ENCODE assay signal across 17 cellular contexts in genomic region chr7:151728746-151729145, GRCh38.
DNase-seq lines count a peak whose midpoint lies in the region; ATAC-seq and TF ChIP-seq lines count a peak whose summit lies in the region.
"Had no signal": no experiment of that assay in that cellular context is flagged by ENCODE, and none has a peak within 500 bp of the region (broad histone marks: within the 10 kb centered on the region; RNA-seq: fewer than 3 reads in every experiment).

No MANE protein-coding gene starts in this region.

- TF ChIP-seq CTCF in HFFc6 (IDR thresholded peaks at IDR 0.05) (no peak), gastroesophageal sphincter (IDR thresholded peaks at IDR 0.05) (no peak), ovary (IDR thresholded peaks at IDR 0.05) (no peak), A673 (conservative IDR thresholded peaks at IDR 0.05; ENCODE audit: low read depth, low read length) (no peak)

- peak overlapping the region; percentile 16; the same call in 1 of the 2 replicates for H3K9ac ChIP-seq in BLaER1

- H3K4me1 ChIP-seq in BLaER1 (peaks cover 100% of the 10 kb centered on the region), gastroesophageal sphincter (peaks cover 0 to 32% (median 18%) of the 10 kb centered on the region in 3 donors), ovary (ENCODE audit: insufficient read depth) (peaks cover 5% of the 10 kb centered on the region), A673 (ENCODE audit: insufficient read depth, low read length, poor library complexity, severe bottlenecking) (peaks cover 15% of the 10 kb centered on the region)
- H3K4me1 ChIP-seq: body of pancreas had no signal

- CTCF ChIA-PET in A673 (lab: Charles Lee): no interaction called here

- no peaks in the 10 kb centered on the region for H3K9me3 ChIP-seq in BLaER1
- H3K9me3 ChIP-seq in gastroesophageal sphincter: no peaks in the 10 kb centered on the region
- no peaks in the 10 kb centered on the region for H3K9me3 ChIP-seq in ovary
- no peaks in the 10 kb centered on the region for H3K9me3 ChIP-seq in A673 (ENCODE audit: low read depth, low read length, poor library complexity, severe bottlenecking)
- H3K9me3 ChIP-seq: body of pancreas had no signal

- TF ChIP-seq EP300 in gastroesophageal sphincter (IDR thresholded peaks at IDR 0.05): no peak
- TF ChIP-seq EP300 in ovary (IDR thresholded peaks at IDR 0.05): no peak

- DNase-seq in HFFc6 (no peak), ovary (peak in 3 of 5 donors; percentile 19 to 42 (median 30)), A673 (ENCODE audit: low spot score) (no peak), DMS53 treated with DMSO at 0.1 percent for 48 hours (lab: John Stamatoyannopoulos, UW; ENCODE audit: unreplicated experiment) (no peak)
- DNase-seq: activated CD4-positive, alpha-beta T cell treated with anti-CD3 and anti-CD28 coated beads for 48 hours; activated CD8-positive, alpha-beta memory T cell treated with anti-CD3 and anti-CD28 coated beads, Interleukin-2, amount 50 U/mL, for 48 hours; activated naive CD4-positive, alpha-beta T cell treated with anti-CD3 and anti-CD28 coated beads, Interleukin-2, amount 50 U/mL, for 16 hours; body of pancreas; COR-L47; hypothalamus; mesendoderm; NCI-H1105; NCI-H526 had no signal

- no peaks in the 10 kb centered on the region for H4K20me1 ChIP-seq in BLaER1

- H3K36me3 ChIP-seq in BLaER1 (no peaks in the 10 kb centered on the region), gastroesophageal sphincter (no peaks in the 10 kb centered on the region), ovary (no peaks in the 10 kb centered on the region), A673 (ENCODE audit: insufficient read depth, low read length, poor library complexity, severe bottlenecking) (no peaks in the 10 kb centered on the region)

- H3K4me3 ChIP-seq in BLaER1: no peak overlapping the region
- H3K4me3 ChIP-seq in gastroesophageal sphincter: no peak overlapping the region
- no peak overlapping the region for H3K4me3 ChIP-seq in ovary
- H3K4me3 ChIP-seq in A673 (ENCODE audit: low read depth, low read length, poor library complexity, severe bottlenecking): no peak overlapping the region
- H3K4me3 ChIP-seq: body of pancreas had no signal

- BruUV-seq in A673 (replicated peaks; lab: Mats Ljungman, UMichigan): no TSS peak

- H3K4me1 Mint-ChIP-seq in HFFc6 (ENCODE audit: low read depth): peaks cover 37% of the 10 kb centered on the region

- POLR2A ChIA-PET in A673 (lab: Charles Lee; ENCODE audit: low non-redundant PET): no interaction called here

- peaks cover 1% of the 10 kb centered on the region; the same call in 1 of the 2 replicates for H3K27me3 Mint-ChIP-seq in HFFc6 (ENCODE audit: insufficient read depth)

- ATAC-seq in gastroesophageal sphincter (no peak), HG03025 (IDR thresholded peaks at IDR 0.05; ENCODE audit: low FRiP score, unreplicated experiment) (no peak)
- ATAC-seq: body of pancreas had no signal

- H3K27me3 ChIP-seq in BLaER1 (no peaks in the 10 kb centered on the region), gastroesophageal sphincter (no peaks in the 10 kb centered on the region), ovary (no peaks in the 10 kb centered on the region), A673 (replicated peaks; ENCODE audit: insufficient read depth, low read depth, low read length, poor library complexity) (no peaks in the 10 kb centered on the region)
- H3K27me3 ChIP-seq: body of pancreas had no signal

- H3K36me3 Mint-ChIP-seq in HFFc6 (ENCODE audit: low read depth): no peaks in the 10 kb centered on the region

- TF ChIP-seq POLR2A in gastroesophageal sphincter (IDR thresholded peaks at IDR 0.05) (no peak), ovary (IDR thresholded peaks at IDR 0.05) (no peak)

- H3K27ac ChIP-seq in BLaER1 (peak overlapping the region; percentile 87; the same call in 1 of the 2 replicates), gastroesophageal sphincter (peak overlapping the region in 3 of 4 donors; percentile 61 to 79 (median 78)), ovary (no peak overlapping the region), A673 (ENCODE audit: low read depth, low read length, poor library complexity, severe bottlenecking) (no peak overlapping the region)
- H3K27ac ChIP-seq: body of pancreas had no signal

- WGBS in gastroesophageal sphincter (ENCODE audit: low coverage in 1 of 2), 2 donors: 93 to 100% methylated on average over 1 to 3 of the region's 14 CpGs
- 94 to 98% (median 96%) methylated on average over 14 of the region's 14 CpGs for WGBS in ovary, 3 donors

- no peaks in the 10 kb centered on the region for H3K9me3 Mint-ChIP-seq in HFFc6
- H3K9me3 Mint-ChIP-seq: nephron had no signal

- intact Hi-C loops in ovary (cut with DNase I) (no loop called here), A673 (cut with micrococcal nuclease; ENCODE audit: unreplicated experiment) (no loop called here)

- peak overlapping the region; percentile 80; the same call in 1 of the 2 replicates for H3K27ac Mint-ChIP-seq in HFFc6
- H3K27ac Mint-ChIP-seq: nephron had no signal

- peak overlapping the region; percentile 94 for H3K4me2 ChIP-seq in BLaER1

- no peak overlapping the region for H3K4me3 Mint-ChIP-seq in HFFc6
- H3K4me3 Mint-ChIP-seq: nephron had no signal

Comparison
In these comparisons a context has a peak if more than half of its experiments do, and no peak if none do; other contexts are left out.
1. H3K27ac ChIP-seq: peak in BLaER1 (single experiment) and gastroesophageal sphincter (3 of 4); none in ovary (0 of 2) and A673 (single experiment).
2. DNase-seq: peak in ovary (3 of 5); none in HFFc6 (single experiment), A673 (single experiment) and DMS53 treated with DMSO at 0.1 percent for 48 hours (single experiment).